9 cellular contexts compared by ENCODE assay signal in genomic region chr18:22683196-22683676, GRCh38.
DNase-seq lines count a peak whose midpoint lies in the region; ATAC-seq and TF ChIP-seq lines count a peak whose summit lies in the region.
"Had no signal": no experiment of that assay in that cellular context is flagged by ENCODE, and none has a peak within 500 bp of the region (broad histone marks: within the 10 kb centered on the region; RNA-seq: fewer than 3 reads in every experiment).

No MANE protein-coding gene starts in this region.

- TF ChIP-seq CTCF in osteocyte (IDR thresholded peaks at IDR 0.05) = no peak

- H3K4me1 Mint-ChIP-seq in osteocyte (ENCODE audit: unreplicated experiment) = peaks cover 24% of the 10 kb centered on the region
- H3K4me1 Mint-ChIP-seq: activated naive CD4-positive, alpha-beta T cell treated with anti-CD3 and anti-CD28 coated beads, Interleukin-2, amount 50 U/mL, for 24 hours had no signal

- H3K4me3 Mint-ChIP-seq in osteocyte (ENCODE audit: unreplicated experiment) = no peak overlapping the region
- H3K4me3 Mint-ChIP-seq: activated naive CD4-positive, alpha-beta T cell treated with anti-CD3 and anti-CD28 coated beads, Interleukin-2, amount 50 U/mL, for 24 hours had no signal

- no peaks in the 10 kb centered on the region for H3K27me3 Mint-ChIP-seq in osteocyte (ENCODE audit: unreplicated experiment)

- peak overlapping the region; percentile 12 for H3K27ac Mint-ChIP-seq in osteocyte (ENCODE audit: unreplicated experiment)
- H3K27ac Mint-ChIP-seq: activated naive CD4-positive, alpha-beta T cell treated with anti-CD3 and anti-CD28 coated beads, Interleukin-2, amount 50 U/mL, for 24 hours had no signal

- peak; percentile 90 for DNase-seq in DMS53 (lab: John Stamatoyannopoulos, UW)
- peak; percentile 86 for DNase-seq in NCI-H774 (lab: John Stamatoyannopoulos, UW)
- DNase-seq in fibroblast of gingiva (ENCODE audit: low read depth) = peak; percentile 30
- no peak for DNase-seq in osteocyte (ENCODE audit: extremely low spot score, unreplicated experiment)
- DNase-seq in NOMO-1 (lab: John Stamatoyannopoulos, UW; ENCODE audit: unreplicated experiment in 2 of 2) = no peak
- no peak for DNase-seq in stimulated activated CD4-positive, alpha-beta T cell treated with anti-CD3 and anti-CD28 coated beads, Interleukin-12 subunit alpha, Interleukin-12 subunit beta, amount 100 ng/mL, for 4 hours
- no peak for DNase-seq in iPS-NIHi7 (ENCODE audit: extremely low spot score)

- no peak for ATAC-seq in HG03280 (IDR thresholded peaks at IDR 0.05; ENCODE audit: unreplicated experiment)

- H3K9me3 Mint-ChIP-seq in osteocyte (ENCODE audit: unreplicated experiment) = no peaks in the 10 kb centered on the region

- H3K36me3 Mint-ChIP-seq in osteocyte (ENCODE audit: unreplicated experiment) = no peaks in the 10 kb centered on the region
- H3K36me3 Mint-ChIP-seq: activated naive CD4-positive, alpha-beta T cell treated with anti-CD3 and anti-CD28 coated beads, Interleukin-2, amount 50 U/mL, for 24 hours had no signal

Comparison
In these comparisons a context has a peak if more than half of its experiments do, and no peak if none do; other contexts are left out.
1. DNase-seq: peak in DMS53 (single experiment), NCI-H774 (single experiment) and fibroblast of gingiva (single experiment); none in osteocyte (single experiment), NOMO-1 (0 of 2), stimulated activated CD4-positive, alpha-beta T cell treated with anti-CD3 and anti-CD28 coated beads, Interleukin-12 subunit alpha, Interleukin-12 subunit beta, amount 100 ng/mL, for 4 hours (single experiment) and iPS-NIHi7 (single experiment).